Comparison of ENCODE assay signal across 17 cellular contexts in genomic region chr13:113639661-113640262, GRCh38. TPM values are rescaled to one million over a fixed set of nuclear protein-coding genes. Genes with fewer than 3 reads are reported as not detected.
DNase-seq lines count a peak whose midpoint lies in the region; ATAC-seq and TF ChIP-seq lines count a peak whose summit lies in the region.
"Had no signal": no experiment of that assay in that cellular context is flagged by ENCODE, and none has a peak within 500 bp of the region (broad histone marks: within the 10 kb centered on the region; RNA-seq: fewer than 3 reads in every experiment).

No MANE protein-coding gene starts in this region.

- H3K36me3 ChIP-seq in right atrium auricular region, result peaks cover 48% of the 10 kb centered on the region
- peaks cover 0 to 73% of the 10 kb centered on the region in 2 donors for H3K36me3 ChIP-seq in left lung
- peaks cover 50% of the 10 kb centered on the region for H3K36me3 ChIP-seq in upper lobe of right lung

- H3K4me3 ChIP-seq in right atrium auricular region (no peak overlapping the region), left lung (no peak overlapping the region), upper lobe of right lung (no peak overlapping the region)
- H3K4me3 ChIP-seq: neural progenitor cell, SJSA1 had no signal

- H3K4me1 ChIP-seq in right atrium auricular region, result no peaks in the 10 kb centered on the region
- H3K4me1 ChIP-seq in left lung, result no peaks in the 10 kb centered on the region
- H3K4me1 ChIP-seq in upper lobe of right lung, result no peaks in the 10 kb centered on the region
- H3K4me1 ChIP-seq: neural progenitor cell, SJSA1 had no signal

- intact Hi-C loops in Right ventricle myocardium inferior (cut with DNase I) (no loop called here), left lung (cut with DNase I) (no loop called here), upper lobe of right lung (cut with DNase I) (no loop called here)

- ATAC-seq in Right ventricle myocardium inferior (peak; percentile 88), left lung (no peak), upper lobe of right lung (no peak)

- H3K27me3 ChIP-seq in right atrium auricular region (no peaks in the 10 kb centered on the region), left lung (no peaks in the 10 kb centered on the region), upper lobe of right lung (no peaks in the 10 kb centered on the region)
- H3K27me3 ChIP-seq: neural progenitor cell, SJSA1 had no signal

- no peaks in the 10 kb centered on the region for H3K9me3 ChIP-seq in right atrium auricular region
- H3K9me3 ChIP-seq in left lung, result no peaks in the 10 kb centered on the region
- H3K9me3 ChIP-seq in upper lobe of right lung, result no peaks in the 10 kb centered on the region
- H3K9me3 ChIP-seq: SJSA1 had no signal

- DNase-seq in Right ventricle myocardium inferior (ENCODE audit: missing footprints) (no peak), right atrium auricular region (ENCODE audit: low spot score) (no peak), cerebellar cortex (ENCODE audit: low spot score) (peak; percentile 66), left lung (peak; percentile 24 to 74), upper lobe of right lung (peak; percentile 40), iPS-NIHi7 (ENCODE audit: extremely low spot score) (no peak), epidermal melanocyte (ENCODE audit: insufficient read length, low spot score) (no peak), NCI-H128 (lab: John Stamatoyannopoulos, UW; ENCODE audit: unreplicated experiment) (no peak)
- DNase-seq: activated CD4-positive, alpha-beta T cell treated with anti-CD3 and anti-CD28 coated beads, Interleukin-2, amount 10 ng/mL, durations not matched to agents 24 days and 14 days; NCI-H2029; NCI-H510A treated with DMSO at 0.1 percent for 48 hours had no signal

- no peak overlapping the region for H3K27ac ChIP-seq in right atrium auricular region
- no peak overlapping the region for H3K27ac ChIP-seq in left lung
- H3K27ac ChIP-seq in upper lobe of right lung, result no peak overlapping the region
- H3K27ac ChIP-seq: neural progenitor cell, SJSA1 had no signal

- TF ChIP-seq CTCF in right atrium auricular region (IDR thresholded peaks at IDR 0.05) (no peak), left lung (IDR thresholded peaks at IDR 0.05) (no peak), upper lobe of right lung (IDR thresholded peaks at IDR 0.05) (no peak)

RNA-seq across cellular contexts. Expression of gene ATP4B, which starts 18.2 kb away (rescaled TPM):
- total RNA-seq in Right ventricle myocardium inferior (not detected), right atrium auricular region (not detected), left lung (not detected), upper lobe of right lung (not detected)
- total RNA-seq: activated CD4-positive, alpha-beta T cell treated with anti-CD3 and anti-CD28 coated beads, Interleukin-2, amount 10 ng/mL, durations not matched to agents 24 days and 14 days; epithelial cell of proximal tubule; H4; mesothelial cell of epicardium; SJSA1 had no signal

RNA-seq across cellular contexts. Expression of gene GRK1, which starts 27.3 kb away (rescaled TPM):
- 0.11 TPM for total RNA-seq in Right ventricle myocardium inferior
- not detected for total RNA-seq in right atrium auricular region
- total RNA-seq in left lung, result under 1 TPM in 1 of 2 donors, not detected in 1; 0.21 TPM
- total RNA-seq in upper lobe of right lung, result 0.09 TPM
- total RNA-seq: glomerular endothelial cell, H4 had no signal

RNA-seq across cellular contexts. Expression of gene TFDP1, which starts 55.2 kb away (rescaled TPM):
- total RNA-seq in Right ventricle myocardium inferior (46.7 TPM), right atrium auricular region (10 to 100 TPM; 34.4 to 40.4 TPM), left lung (10 to 100 TPM; 48.8 to 61.9 TPM), upper lobe of right lung (42.3 TPM)

Comparison
In these comparisons a context has a peak if more than half of its experiments do, and no peak if none do; other contexts are left out.
1. DNase-seq: peak in cerebellar cortex (single experiment), left lung (2 of 2) and upper lobe of right lung (single experiment); none in Right ventricle myocardium inferior (single experiment), right atrium auricular region (single experiment), iPS-NIHi7 (single experiment), epidermal melanocyte (single experiment) and NCI-H128 (single experiment).